Comparison of ENCODE assay signal across 21 cellular contexts in the genomic region with DNA sequence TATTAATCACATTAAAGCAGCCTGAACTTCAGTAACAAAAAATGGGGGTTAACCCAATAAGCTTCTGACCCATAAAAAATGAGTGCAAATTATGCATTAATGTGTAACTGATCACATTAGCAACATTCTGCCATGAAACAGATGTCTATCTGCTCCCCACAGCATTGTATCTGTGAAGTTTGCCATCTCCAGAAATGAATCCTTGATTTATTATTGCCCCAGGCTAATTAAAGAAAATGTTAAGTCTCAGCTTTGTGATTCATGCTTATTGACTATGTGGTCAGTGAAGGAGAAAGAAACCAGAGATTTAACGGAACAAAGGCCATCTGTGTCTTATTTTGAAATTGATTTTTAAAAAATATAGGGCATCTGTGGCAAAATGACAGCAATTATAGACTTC.
"Had no signal": no experiment of that assay in that cellular context is flagged by ENCODE, and none has a peak within 500 bp of the region (broad histone marks: within the 10 kb centered on the region; RNA-seq: fewer than 3 reads in every experiment).

No MANE protein-coding gene starts in this region.

- H3K27me3 ChIP-seq: breast epithelium, right atrium auricular region, vagina had no signal

- H3K9me3 ChIP-seq: right atrium auricular region, thoracic aorta, vagina had no signal

- H3K4me3 ChIP-seq: breast epithelium, coronary artery, right atrium auricular region, thoracic aorta, vagina had no signal

- H3K27ac ChIP-seq: breast epithelium, coronary artery, right atrium auricular region, thoracic aorta, vagina had no signal

- ATAC-seq: left ventricle myocardium superior, natural killer cell had no signal

- H3K4me1 ChIP-seq: breast epithelium, right atrium auricular region, vagina had no signal

- H3K36me3 ChIP-seq: breast epithelium, right atrium auricular region, thoracic aorta, vagina had no signal

- DNase-seq: activated CD4-positive, alpha-beta T cell treated with anti-CD3 and anti-CD28 coated beads for 1 hour; activated CD4-positive, alpha-beta T cell treated with anti-CD3 and anti-CD28 coated beads, Interleukin-2, amount 50 U/mL, for 1 hour; activated naive CD4-positive, alpha-beta T cell; activated naive CD8-positive, alpha-beta T cell treated with anti-CD3 and anti-CD28 coated beads for 36 hours; activated T-cell treated with anti-CD3 and anti-CD28 coated beads, Interleukin-2, amount 50 U/mL, for 1 hour; amniotic stem cell; cerebellar nuclear complex; erythroblast; foreskin fibroblast; immature natural killer cell; left ventricle myocardium superior; mammary epithelial cell; natural killer cell; stimulated activated CD4-positive, alpha-beta T cell treated with anti-CD3 and anti-CD28 coated beads, Interleukin-4, amount 100 ng/mL, for 24 hours; stimulated activated naive CD4-positive, alpha-beta T cell treated with Interleukin-2 at 50 U/mL for 16 hours; T-helper 9 cell had no signal
